Comparison of ENCODE assay signal across 1 cellular context in the genomic region with DNA sequence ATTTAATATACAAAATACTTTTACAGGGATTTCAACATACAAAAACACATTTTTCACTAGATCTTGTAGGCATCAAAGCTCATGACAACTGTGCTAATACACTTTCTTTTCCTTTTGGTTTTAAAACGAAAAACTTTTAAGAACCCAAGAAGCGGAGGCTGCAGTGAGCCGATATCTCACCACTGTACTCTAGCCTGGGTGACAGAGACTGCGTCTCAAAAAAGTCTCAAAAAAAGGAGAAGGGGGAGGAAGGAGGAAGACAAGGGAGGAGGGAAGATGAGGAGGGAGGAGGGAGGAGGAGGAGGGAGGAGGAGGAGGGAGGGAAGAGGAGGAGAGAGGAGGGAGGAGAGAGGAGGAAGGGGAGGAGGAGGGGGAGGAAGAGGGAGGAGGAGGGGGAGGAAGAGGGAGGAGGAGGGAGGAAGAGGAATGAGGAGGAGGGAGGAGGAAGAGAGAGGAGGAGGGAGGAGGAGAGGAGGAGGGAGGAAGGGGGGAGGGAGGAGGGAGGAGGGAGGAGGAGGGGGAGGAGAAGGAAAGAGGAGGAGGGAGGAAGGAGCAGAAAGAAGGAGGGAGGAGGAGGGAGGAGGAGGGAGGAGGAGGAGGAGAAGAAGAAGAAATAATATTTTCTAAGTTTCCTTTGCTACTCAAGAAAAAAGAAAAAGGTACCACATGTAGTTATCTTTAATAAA.
TF ChIP-seq lines count a peak whose summit lies in the region.

No MANE protein-coding gene starts in this region.

TF ChIP-seq in A549, 52 proteins besides CTCF, POLR2A, EP300 and RAD21 (continued from another document):
- TF ChIP-seq, protein P1, sequence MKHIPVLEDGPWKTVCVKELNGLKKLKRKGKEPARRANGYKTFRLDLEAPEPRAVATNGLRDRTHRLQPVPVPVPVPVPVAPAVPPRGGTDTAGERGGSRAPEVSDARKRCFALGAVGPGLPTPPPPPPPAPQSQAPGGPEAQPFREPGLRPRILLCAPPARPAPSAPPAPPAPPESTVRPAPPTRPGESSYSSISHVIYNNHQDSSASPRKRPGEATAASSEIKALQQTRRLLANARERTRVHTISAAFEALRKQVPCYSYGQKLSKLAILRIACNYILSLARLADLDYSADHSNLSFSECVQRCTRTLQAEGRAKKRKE (CRISPR knock-in tag; IDR thresholded peaks at IDR 0.05; ENCODE audit: low read depth), result no peak
- TF ChIP-seq NR3C1 (IDR thresholded peaks at IDR 0.05), result no peak
- no peak for TF ChIP-seq HDAC2 (IDR thresholded peaks at IDR 0.05)
- TF ChIP-seq, protein P2, sequence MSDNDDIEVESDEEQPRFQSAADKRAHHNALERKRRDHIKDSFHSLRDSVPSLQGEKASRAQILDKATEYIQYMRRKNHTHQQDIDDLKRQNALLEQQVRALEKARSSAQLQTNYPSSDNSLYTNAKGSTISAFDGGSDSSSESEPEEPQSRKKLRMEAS (IDR thresholded peaks at IDR 0.05), result no peak
- TF ChIP-seq JUNB (IDR thresholded peaks at IDR 0.05), result no peak
- TF ChIP-seq, protein P3, sequence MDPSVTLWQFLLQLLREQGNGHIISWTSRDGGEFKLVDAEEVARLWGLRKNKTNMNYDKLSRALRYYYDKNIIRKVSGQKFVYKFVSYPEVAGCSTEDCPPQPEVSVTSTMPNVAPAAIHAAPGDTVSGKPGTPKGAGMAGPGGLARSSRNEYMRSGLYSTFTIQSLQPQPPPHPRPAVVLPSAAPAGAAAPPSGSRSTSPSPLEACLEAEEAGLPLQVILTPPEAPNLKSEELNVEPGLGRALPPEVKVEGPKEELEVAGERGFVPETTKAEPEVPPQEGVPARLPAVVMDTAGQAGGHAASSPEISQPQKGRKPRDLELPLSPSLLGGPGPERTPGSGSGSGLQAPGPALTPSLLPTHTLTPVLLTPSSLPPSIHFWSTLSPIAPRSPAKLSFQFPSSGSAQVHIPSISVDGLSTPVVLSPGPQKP (IDR thresholded peaks at IDR 0.05; ENCODE audit: low read depth, low read length), result no peak
- no peak for TF ChIP-seq HOXA7 (CRISPR knock-in tag; IDR thresholded peaks at IDR 0.05)
- no peak for TF ChIP-seq RCOR1 (IDR thresholded peaks at IDR 0.05; ENCODE audit: low read depth, low read length)
